In genomic region chr7:37448637-37449331, GRCh38 we compare ENCODE assay signal across 8 cellular contexts. TPM values are rescaled to one million over a fixed set of nuclear protein-coding genes. Genes with fewer than 3 reads are reported as not detected.
DNase-seq lines count a peak whose midpoint lies in the region; ATAC-seq and TF ChIP-seq lines count a peak whose summit lies in the region.

ELMO1 (minus strand) TSS chr7:37448864; CDS start chr7:37342690, 106,174 bp downstream.

- peaks cover 6% of the 10 kb centered on the region for H3K79me2 ChIP-seq in neural cell (replicated peaks; ENCODE audit: insufficient read depth, low read length)

- H3K27ac Mint-ChIP-seq in activated T-helper 17 cell treated with anti-CD3 and anti-CD28 coated beads, Interleukin-2, amount 50 U/mL, for 72 hours = peak within 1 kb of the TSS; percentile 96

- no peaks in the 10 kb centered on the region for H4K20me1 ChIP-seq in neural cell (ENCODE audit: insufficient read depth)

- H3F3A ChIP-seq in neural cell (ENCODE audit: insufficient read depth, low read length, poor library complexity, severe bottlenecking) = no peaks in the 10 kb centered on the region

- CTCF ChIA-PET in BJ (lab: Yijun Ruan, JAX) = interaction anchor here (0.6 kb wide), 1 partner anchor 124 kb away, joined by 3 read pairs; no protein-coding TSS in a partner anchor

- H3K4me1 ChIP-seq in Peyer's patch (peaks cover 0 to 16% (median 0%) of the 10 kb centered on the region in 4 donors), stomach (peaks cover 11 to 44% (median 20%) of the 10 kb centered on the region in 4 donors)

- peak within 1 kb of the TSS; percentile 99 for H3K4me3 Mint-ChIP-seq in activated T-helper 17 cell treated with anti-CD3 and anti-CD28 coated beads, Interleukin-2, amount 50 U/mL, for 72 hours

- TF ChIP-seq POLR2A in Peyer's patch (IDR thresholded peaks at IDR 0.05) (peak; percentile 49 to 57), stomach (IDR thresholded peaks at IDR 0.05) (no peak)

- DNase-seq in BJ (ENCODE audit: low read depth) = no peak
- peak; percentile 61 for DNase-seq in GM19240 (ENCODE audit: insufficient read length, low spot score)
- peak; percentile 79 to 94 (median 87) for DNase-seq in Peyer's patch
- DNase-seq in foreskin fibroblast = peak in 1 of 2 donors; percentile 32
- DNase-seq in stomach = peak; percentile 63

- no peaks in the 10 kb centered on the region for H3K27me3 ChIP-seq in BJ (ENCODE audit: control insufficient read depth, insufficient read depth, low read length)
- no peaks in the 10 kb centered on the region for H3K27me3 ChIP-seq in Peyer's patch
- H3K27me3 ChIP-seq in neural cell (ENCODE audit: insufficient read depth, low read depth, low read length) = peaks cover 3% of the 10 kb centered on the region
- H3K27me3 ChIP-seq in stomach = peaks cover 0 to 41% (median 14%) of the 10 kb centered on the region in 3 donors

- peaks cover 39% of the 10 kb centered on the region for H3K4me1 Mint-ChIP-seq in activated T-helper 17 cell treated with anti-CD3 and anti-CD28 coated beads, Interleukin-2, amount 50 U/mL, for 72 hours

- H3K9ac ChIP-seq in neural cell (ENCODE audit: low read length) = peak within 1 kb of the TSS; percentile 80

- H3K9me3 Mint-ChIP-seq in activated T-helper 17 cell treated with anti-CD3 and anti-CD28 coated beads, Interleukin-2, amount 50 U/mL, for 72 hours = no peaks in the 10 kb centered on the region

- no peaks in the 10 kb centered on the region for H3K9me2 ChIP-seq in neural cell (ENCODE audit: insufficient read depth, low read length)

- H3K4me3 ChIP-seq in BJ (ENCODE audit: low read depth, low read length) (peak within 1 kb of the TSS; percentile 35), Peyer's patch (peak within 1 kb of the TSS; percentile 69 to 93 (median 84)), foreskin fibroblast (ENCODE audit: low read depth in 1 of 2, low read length in 2 of 2) (peak within 1 kb of the TSS; percentile 11 to 49), neural cell (ENCODE audit: low read length) (peak within 1 kb of the TSS; percentile 86), stomach (peak within 1 kb of the TSS; percentile 66 to 73 (median 72))

- intact Hi-C loops in stomach (cut with DNase I; ENCODE audit: low total_unique reads) = no loop called here

- peak within 1 kb of the TSS; percentile 28 for H3K4me2 ChIP-seq in neural cell (ENCODE audit: low read length)

- ATAC-seq in HG03469 (IDR thresholded peaks at IDR 0.05; ENCODE audit: unreplicated experiment) = peak; percentile 91
- peak; percentile 83 for ATAC-seq in activated T-helper 17 cell treated with anti-CD3 and anti-CD28 coated beads, Interleukin-2, amount 50 U/mL, for 72 hours (replicated peaks)

- peak within 1 kb of the TSS; percentile 43 for H2AFZ ChIP-seq in neural cell (ENCODE audit: low read depth, low read length)

- POLR2A ChIA-PET in BJ (lab: Charles Lee) = no interaction called here

- H3K27ac ChIP-seq in Peyer's patch (peak within 1 kb of the TSS; percentile 91 to 97 (median 94)), neural cell (ENCODE audit: low read length) (peak within 1 kb of the TSS; percentile 70), stomach (peak within 1 kb of the TSS; percentile 84 to 95 (median 89))

- WGBS in stomach, 5 donors = 0 to 3% (median 2%) methylated on average over 23 to 53 of the region's 53 CpGs

- TF ChIP-seq RAD21 in neural cell (conservative IDR thresholded peaks at IDR 0.05) = peak; percentile 64

- TF ChIP-seq EP300 in neural cell (conservative IDR thresholded peaks at IDR 0.05; ENCODE audit: poor library complexity, severe bottlenecking) = no peak
- no peak for TF ChIP-seq EP300 in stomach (IDR thresholded peaks at IDR 0.05)

- peak; percentile 25; the same call in 1 of the 2 replicates for TF ChIP-seq CTCF in BJ (IDR thresholded peaks at IDR 0.05; ENCODE audit: insufficient read depth, low read depth, low read length)
- peak; percentile 32 to 66 (median 56) for TF ChIP-seq CTCF in Peyer's patch (IDR thresholded peaks at IDR 0.05)
- no peak for TF ChIP-seq CTCF in foreskin fibroblast (IDR thresholded peaks at IDR 0.05; ENCODE audit: low read depth, low read length)
- TF ChIP-seq CTCF in neural cell (IDR thresholded peaks at IDR 0.05; ENCODE audit: poor library complexity, severe bottlenecking) = peak; percentile 71
- peak in 4 of 7 experiments; percentile 16 to 30 (median 18) for TF ChIP-seq CTCF in stomach (IDR thresholded peaks at IDR 0.05)

- no peaks in the 10 kb centered on the region for H3K27me3 Mint-ChIP-seq in activated T-helper 17 cell treated with anti-CD3 and anti-CD28 coated beads, Interleukin-2, amount 50 U/mL, for 72 hours

- H3K9me3 ChIP-seq in Peyer's patch (no peaks in the 10 kb centered on the region), neural cell (ENCODE audit: low read length) (no peaks in the 10 kb centered on the region), stomach (no peaks in the 10 kb centered on the region)

- no peaks in the 10 kb centered on the region for H3K36me3 ChIP-seq in BJ (ENCODE audit: control insufficient read depth, insufficient read depth, low read length)
- H3K36me3 ChIP-seq in Peyer's patch = no peaks in the 10 kb centered on the region
- H3K36me3 ChIP-seq in neural cell (ENCODE audit: insufficient read depth, low read length) = no peaks in the 10 kb centered on the region
- H3K36me3 ChIP-seq in stomach = no peaks in the 10 kb centered on the region

- peaks cover 44% of the 10 kb centered on the region for H3K36me3 Mint-ChIP-seq in activated T-helper 17 cell treated with anti-CD3 and anti-CD28 coated beads, Interleukin-2, amount 50 U/mL, for 72 hours (ENCODE audit: low read depth)

TF ChIP-seq in neural cell, 6 proteins besides CTCF, POLR2A, EP300 and RAD21:
- no peak for TF ChIP-seq TAF1 (IDR thresholded peaks at IDR 0.05; ENCODE audit: low read depth)
- no peak for TF ChIP-seq REST (IDR thresholded peaks at IDR 0.05; ENCODE audit: borderline replicate concordance)
- peak; percentile 68 for TF ChIP-seq SMC3 (conservative IDR thresholded peaks at IDR 0.05; ENCODE audit: poor library complexity)
- peak; percentile 73 for TF ChIP-seq MXI1 (conservative IDR thresholded peaks at IDR 0.05; ENCODE audit: poor library complexity, severe bottlenecking)

RNA-seq across cellular contexts. Expression of gene ELMO1, which starts in this region (rescaled TPM):
- not detected in 2 replicates for polyA plus RNA-seq in BJ (2011; rRNA removed)
- 0.57 TPM in 1 of 2 replicates, not detected in the other for polyA minus RNA-seq in BJ (2011; rRNA and poly(A)+ RNA removed)
- total RNA-seq in Peyer's patch = 100 to 1,000 TPM in 1 of 4 donors, 10 to 100 TPM in 3; 43.1 to 381 (median 72.2) TPM
- total RNA-seq in activated T-helper 17 cell treated with anti-CD3 and anti-CD28 coated beads, Interleukin-2, amount 50 U/mL, for 72 hours = 100 to 1,000 TPM in 1 of 2 donors, 10 to 100 TPM in 1; 77.4 to 106 TPM
- 12.2 and 18.1 TPM in 2 replicates for polyA plus RNA-seq in neural cell
- polyA minus RNA-seq in neural cell = 55.5 and 61.7 TPM in 2 replicates
- total RNA-seq in stomach = 100 to 1,000 TPM in 2 of 5 donors, 10 to 100 TPM in 3; 16.1 to 117 (median 74.2) TPM
- 10 to 100 TPM in 1 of 3 donors, 1 to 10 TPM in 2; 4.1 to 10.2 (median 6.5) TPM for polyA plus RNA-seq in stomach

Comparison
In these comparisons a context has a peak if more than half of its experiments do, and no peak if none do; other contexts are left out.
1. H3K4me3 ChIP-seq: peak in every context shown above with its lines; median percentile 86 in neural cell; 84 in Peyer's patch; 72 in stomach; 35 in BJ; 30 in foreskin fibroblast.
2. POLR2A ChIP-seq: peak in Peyer's patch (2 of 2); none in stomach (0 of 4).
3. Peak in every context shown above with its lines, with median percentiles within 50 percentile points of each other: H3K27ac ChIP-seq.